ENCODE assay signal across 22 cellular contexts in genomic region chr12:78101181-78101876, GRCh38.
DNase-seq lines count a peak whose midpoint lies in the region; ATAC-seq and TF ChIP-seq lines count a peak whose summit lies in the region.
"Had no signal": no experiment of that assay in that cellular context is flagged by ENCODE, and none has a peak within 500 bp of the region (broad histone marks: within the 10 kb centered on the region; RNA-seq: fewer than 3 reads in every experiment).

No MANE protein-coding gene starts in this region.

- ATAC-seq in GM21576 (IDR thresholded peaks at IDR 0.05; ENCODE audit: unreplicated experiment) = no peak
- ATAC-seq in HG02981 (IDR thresholded peaks at IDR 0.05; ENCODE audit: unreplicated experiment) = no peak
- ATAC-seq: activated T-helper 17 cell treated with anti-CD3 and anti-CD28 coated beads, Interleukin-2, amount 50 U/mL, for 72 hours; gastroesophageal sphincter; SK-N-SH treated with all-trans-retinoic acid at 6 μM for 48 hours; stimulated activated naive CD8-positive, alpha-beta T cell treated with anti-CD3 and anti-CD28 coated beads, Interleukin-15, Interleukin-2, amounts not matched to agents 100 U/mL and 50 U/mL, for 24 hours had no signal

- DNase-seq in DMS53 treated with DMSO at 0.1 percent for 48 hours (lab: John Stamatoyannopoulos, UW; ENCODE audit: unreplicated experiment) = peak; percentile 85
- peak; percentile 63 for DNase-seq in LNCaP clone FGC (ENCODE audit: low read depth)
- peak; percentile 71 for DNase-seq in NCI-H774 (lab: John Stamatoyannopoulos, UW)
- peak; percentile 33 for DNase-seq in left kidney (ENCODE audit: low read depth, low spot score)
- no peak for DNase-seq in COLO829 (ENCODE audit: low spot score)
- no peak for DNase-seq in cerebellum (ENCODE audit: low spot score)
- DNase-seq: activated CD4-positive, alpha-beta T cell treated with anti-CD3 and anti-CD28 coated beads, Interleukin-2, amount 50 U/mL, for 1 hour; activated naive CD8-positive, alpha-beta T cell treated with anti-CD3 and anti-CD28 coated beads for 36 hours; cerebellar nuclear complex; DMS 273 treated with DMSO at 0.1 percent for 48 hours; effector CD4-positive, alpha-beta T cell; stimulated activated CD4-positive, alpha-beta T cell treated with anti-CD3 and anti-CD28 coated beads, Interleukin-2, amount 100 ng/mL, for 48 hours; stimulated activated naive CD8-positive, alpha-beta T cell treated with anti-CD3 and anti-CD28 coated beads, Interleukin-15, Interleukin-2, amounts not matched to agents 100 U/mL and 50 U/mL, for 24 hours; thyroid gland; WERI-Rb-1 had no signal

- H3K4me3 ChIP-seq in LNCaP clone FGC (ENCODE audit: low read depth, low read length) = peak overlapping the region; percentile 24; the same call in 1 of the 2 replicates
- H3K4me3 ChIP-seq: gastroesophageal sphincter, lung, smooth muscle cell, thyroid gland had no signal

- TF ChIP-seq CTCF in LNCaP clone FGC (IDR thresholded peaks at IDR 0.05; ENCODE audit: control insufficient read depth, extremely low read depth, insufficient read depth) = no peak

Comparison
In these comparisons a context has a peak if more than half of its experiments do, and no peak if none do; other contexts are left out.
1. DNase-seq: peak in DMS53 treated with DMSO at 0.1 percent for 48 hours (single experiment), LNCaP clone FGC (single experiment), NCI-H774 (single experiment) and left kidney (single experiment); none in COLO829 (single experiment) and cerebellum (single experiment).